In the genomic region with DNA sequence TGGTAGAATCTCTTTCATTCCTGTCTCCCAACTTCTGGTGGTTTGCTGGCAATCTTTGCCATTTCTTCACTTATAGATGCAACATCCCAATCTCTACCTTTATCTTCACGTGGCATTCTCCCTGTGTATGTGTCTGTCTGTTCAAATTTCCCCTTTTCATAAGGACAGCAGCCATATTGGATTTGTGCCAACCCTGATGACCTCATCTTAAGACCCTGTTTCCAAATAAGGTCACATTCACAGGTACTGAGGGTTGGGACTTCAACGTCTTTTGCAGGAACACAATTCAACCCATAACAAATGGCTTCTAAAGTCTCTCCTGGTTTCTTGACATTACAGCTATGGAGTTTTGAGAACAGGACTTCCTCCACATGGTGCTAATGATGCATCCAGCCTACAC, we compare ENCODE assay signal across 24 cellular contexts.
"Had no signal": no experiment of that assay in that cellular context is flagged by ENCODE, and none has a peak within 500 bp of the region (broad histone marks: within the 10 kb centered on the region; RNA-seq: fewer than 3 reads in every experiment).

No MANE protein-coding gene starts in this region.

- H3K4me3 ChIP-seq: colonic mucosa, esophagus squamous epithelium, gastrocnemius medialis, heart right ventricle, left lung, lower lobe of right lung, mucosa of descending colon had no signal

- H3K27ac Mint-ChIP-seq: dendritic cell treated with granulocyte-macrophage colony-stimulating factor and Interleukin-4, amounts not matched to agents 40 ng/mL and 50 ng/mL, for 4 days; effector memory CD8-positive, alpha-beta T cell; endodermal cell; mesothelial cell of epicardium; naive B cell had no signal

- H3K27me3 Mint-ChIP-seq: effector memory CD8-positive, alpha-beta T cell had no signal

- H3K27me3 ChIP-seq: left lung had no signal

- H3K4me3 Mint-ChIP-seq: dendritic cell treated with granulocyte-macrophage colony-stimulating factor and Interleukin-4, amounts not matched to agents 40 ng/mL and 50 ng/mL, for 4 days; effector memory CD8-positive, alpha-beta T cell; endodermal cell; mesothelial cell of epicardium; naive B cell had no signal

- H3K27ac ChIP-seq: colonic mucosa, epithelial cell of prostate, esophagus squamous epithelium, gastrocnemius medialis, heart right ventricle, left lung, lower lobe of right lung had no signal

- H3K9me3 ChIP-seq: colonic mucosa, esophagus squamous epithelium, gastrocnemius medialis, heart right ventricle, left lung, lower lobe of right lung, mucosa of descending colon had no signal

- H3K9me3 Mint-ChIP-seq: effector memory CD8-positive, alpha-beta T cell; endodermal cell; mesothelial cell of epicardium had no signal

- ATAC-seq: effector memory CD8-positive, alpha-beta T cell; esophagus mucosa; gastrocnemius medialis; left cardiac atrium; left ventricle myocardium superior; lower lobe of right lung; mucosa of descending colon had no signal

- H3K4me1 Mint-ChIP-seq: mesothelial cell of epicardium, naive B cell had no signal

- H3K36me3 Mint-ChIP-seq: mesothelial cell of epicardium, naive B cell had no signal

- H3K36me3 ChIP-seq: colonic mucosa, esophagus squamous epithelium, gastrocnemius medialis, heart right ventricle, left lung, lower lobe of right lung had no signal

- H3K4me1 ChIP-seq: colonic mucosa, esophagus squamous epithelium, gastrocnemius medialis, left lung, lower lobe of right lung had no signal

- DNase-seq: colonic mucosa; cortex of kidney; effector CD8-positive, alpha-beta T cell; effector memory CD8-positive, alpha-beta T cell; endodermal cell; erythroblast; esophagus squamous epithelium; foreskin fibroblast; foreskin melanocyte; gastrocnemius medialis; glutamatergic neuron; head of caudate nucleus; heart right ventricle; left cardiac atrium; left lung; left ventricle myocardium superior; lower lobe of right lung; mesenchymal stem cell; mucosa of descending colon; naive B cell had no signal
